Comparison of ENCODE assay signal across 13 cellular contexts in the genomic region with DNA sequence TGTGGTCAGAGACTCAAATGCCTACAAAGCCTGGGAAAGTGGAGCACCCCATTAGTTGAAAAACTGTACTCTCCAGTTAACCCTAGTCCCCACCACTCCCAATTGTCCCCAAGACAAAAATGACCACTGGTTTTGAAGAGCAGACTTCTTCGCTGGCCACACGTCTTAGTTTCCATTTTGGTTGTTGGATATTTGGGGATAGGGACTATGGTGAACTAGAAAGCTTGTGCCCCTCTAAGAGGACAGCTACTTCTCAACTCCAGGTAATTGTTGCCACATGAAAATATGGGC.
"Had no signal": no experiment of that assay in that cellular context is flagged by ENCODE, and none has a peak within 500 bp of the region (broad histone marks: within the 10 kb centered on the region; RNA-seq: fewer than 3 reads in every experiment).

No MANE protein-coding gene starts in this region.

- H3K4me2 ChIP-seq: hepatocyte had no signal

- ATAC-seq: natural killer cell treated with Interleukin-12 subunit alpha and Interleukin-12 subunit beta and Interleukin-15 and Interleukin-18, amount 100 ng/mL, for 72 hours had no signal

- H3K9me3 ChIP-seq: esophagus muscularis mucosa, prostate gland, sigmoid colon, spleen had no signal

- H3K27ac ChIP-seq: esophagus muscularis mucosa, hepatocyte, prostate gland had no signal

- H2AFZ ChIP-seq: hepatocyte had no signal

- H3K27me3 ChIP-seq: esophagus muscularis mucosa, hepatocyte, sigmoid colon had no signal

- H3K4me3 ChIP-seq: coronary artery, esophagus muscularis mucosa, hepatocyte, prostate gland, sigmoid colon, spleen had no signal

- H3K4me1 ChIP-seq: prostate gland had no signal

- H3K79me2 ChIP-seq: hepatocyte had no signal

- DNase-seq: activated CD4-positive, alpha-beta T cell treated with anti-CD3 and anti-CD28 coated beads, Interleukin-2, amount 10 ng/mL, durations not matched to agents 24 days and 14 days; activated CD4-positive, CD25-positive, alpha-beta regulatory T cell; activated CD8-positive, alpha-beta memory T cell treated with anti-CD3 and anti-CD28 coated beads for 24 hours; activated gamma-delta T cell treated with Interleukin-2 at 50 U/mL for 16 hours; amygdala; sigmoid colon; spleen; T-helper 2 cell had no signal

- H3K36me3 ChIP-seq: esophagus muscularis mucosa, prostate gland, sigmoid colon, spleen had no signal
